In genomic region chr1:148522561-148523204, GRCh38 we compare ENCODE assay signal across 8 cellular contexts. TPM values are rescaled to one million over a fixed set of nuclear protein-coding genes. Genes with fewer than 3 reads are reported as not detected.
A peak's percentile ranks its signal among the peaks of the same experiment; 100 is the strongest.
DNase-seq lines count a peak whose midpoint lies in the region; ATAC-seq, FAIRE-seq and TF ChIP-seq lines count a peak whose summit lies in the region.
"Not testable (repeated sequence)": the region's sequence is repeated elsewhere in the genome, so short reads cannot be mapped to it uniquely, and the experiment has no call there.

No MANE protein-coding gene starts in this region.

- peak overlapping the region; percentile 95 for H3K27ac Mint-ChIP-seq in activated B cell treated with CpG ODN at 0.5 μM for 24 hours

- not testable (repeated sequence) for FAIRE-seq in A549 (lab: Jason Lieb, UNC); small intestine (lab: Jason Lieb, UNC)

- H3K4me1 Mint-ChIP-seq in activated B cell treated with CpG ODN at 0.5 μM for 24 hours: not testable (repeated sequence)

- H3K36me3 Mint-ChIP-seq in activated B cell treated with CpG ODN at 0.5 μM for 24 hours (ENCODE audit: low read depth): not testable (repeated sequence)

- H3K27me3 ChIP-seq in small intestine (ENCODE audit: control insufficient read depth in 2 of 2, insufficient read depth in 2 of 2, low read length in 2 of 2): not testable (repeated sequence)

- peak overlapping the region; percentile 87 for H3K4me3 Mint-ChIP-seq in activated B cell treated with CpG ODN at 0.5 μM for 24 hours

- POLR2A ChIA-PET in A549 (lab: Yijun Ruan, JAX) (interaction anchor here (0.6 to 1.7 kb wide), 4 partner anchors 134 to 259 kb away, joined by 3 to 17 read pairs (median 4); no protein-coding TSS in a partner anchor), activated B cell treated with CpG ODN at 0.5 μM for 24 hours (lab: Charles Lee) (interaction anchor here (0.6 to 2.0 kb wide), 17 partner anchors 64 to 1815 kb away, joined by 3 to 90 read pairs (median 4); no protein-coding TSS in a partner anchor)

- peak overlapping the region; percentile 36 for H3K4me3 ChIP-seq in A549
- H3K4me3 ChIP-seq in cardiac fibroblast (replicated peaks in 1 of 2; ENCODE audit: low read depth in 2 of 2, low read length in 2 of 2): peak overlapping the region; percentile 30 to 44
- peak overlapping the region in 1 of 2 donors; percentile 46 for H3K4me3 ChIP-seq in small intestine (ENCODE audit: low read depth in 1 of 2, low read length in 2 of 2)

- TF ChIP-seq EP300 in A549 (IDR thresholded peaks at IDR 0.05): not testable (repeated sequence)

- DNase-seq in A549 (ENCODE audit: low read depth in 1 of 2, low spot score in 1 of 2) (peak; percentile 78 to 99), NCI-H2227 treated with DMSO at 0.1 percent for 48 hours (lab: John Stamatoyannopoulos, UW) (peak; percentile 0), activated B cell treated with CpG ODN at 0.5 μM for 24 hours (peak; percentile 80), cardiac fibroblast (ENCODE audit: low read depth in 2 of 2) (peak; percentile 98 to 99), islet precursor cell (peak; percentile 99), small intestine (peak; percentile 98)

- H3K4me2 ChIP-seq in A549: peak overlapping the region; percentile 62

- CTCF ChIA-PET in A549 (lab: Yijun Ruan, JAX): interaction anchor here (0.6 kb wide), 1 partner anchor 149 kb away, joined by 5 read pairs; no protein-coding TSS in a partner anchor
- CTCF ChIA-PET in activated B cell treated with CpG ODN at 0.5 μM for 24 hours (lab: Charles Lee): not testable (repeated sequence)

- peak in 1 of 2 experiments; percentile 18; a peak in 2 of 5 replicates for TF ChIP-seq RAD21 in A549 (conservative IDR thresholded peaks at IDR 0.05 in 1 of 2, IDR thresholded peaks at IDR 0.05 in 1 of 2)

- TF ChIP-seq CTCF in A549 (IDR thresholded peaks at IDR 0.05); activated B cell treated with CpG ODN at 0.5 μM for 24 hours (IDR thresholded peaks at IDR 0.05); cardiac fibroblast (IDR thresholded peaks at IDR 0.05; ENCODE audit: low read depth, low read length): not testable (repeated sequence)

- WGBS in A549 (ENCODE audit: missing lambda C conversion rate): under 1% methylated on average over 28 of the region's 30 CpGs
- WGBS in small intestine, 3 donors: 0 to 1% (median 0%) methylated on average over 25 to 30 of the region's 30 CpGs

- intact Hi-C loops in activated B cell treated with CpG ODN at 0.5 μM for 24 hours (cut with micrococcal nuclease): not testable (repeated sequence)

- H3K9me3 Mint-ChIP-seq in activated B cell treated with CpG ODN at 0.5 μM for 24 hours: not testable (repeated sequence)

- TF ChIP-seq POLR2A in A549 (IDR thresholded peaks at IDR 0.05; ENCODE audit: low read length): peak; percentile 97

- not testable (repeated sequence) for H3K9me3 ChIP-seq in A549; small intestine (ENCODE audit: control insufficient read depth, low read depth)

- not testable (repeated sequence) for H3K4me1 ChIP-seq in A549; small intestine (ENCODE audit: control insufficient read depth in 2 of 2, insufficient read depth in 1 of 2, low read depth in 1 of 2, low read length in 1 of 2)

- peak; percentile 93 to 96 for ATAC-seq in A549
- peak; percentile 80 for ATAC-seq in GM18870 (IDR thresholded peaks at IDR 0.05; ENCODE audit: unreplicated experiment)
- peak; percentile 83 for ATAC-seq in HG03064 (IDR thresholded peaks at IDR 0.05; ENCODE audit: low read depth, unreplicated experiment)
- peak; percentile 77 for ATAC-seq in activated B cell treated with CpG ODN at 0.5 μM for 24 hours (ENCODE audit: low read depth)

- not testable (repeated sequence) for H3K36me3 ChIP-seq in small intestine (ENCODE audit: control insufficient read depth in 2 of 2, insufficient read depth in 2 of 2, low read length in 2 of 2)

- not testable (repeated sequence) for H3K27me3 Mint-ChIP-seq in activated B cell treated with CpG ODN at 0.5 μM for 24 hours

- H3K27ac ChIP-seq in A549 (peak overlapping the region; percentile 71 to 89; a peak in 5 of 6 replicates), small intestine (ENCODE audit: low read depth in 1 of 2, low read length in 1 of 2) (peak overlapping the region in 1 of 2 donors; percentile 87)

TF ChIP-seq in A549, 52 proteins besides CTCF, POLR2A, EP300 and RAD21 (continues in another document):
- TF ChIP-seq ZSCAN20 (CRISPR knock-in tag; IDR thresholded peaks at IDR 0.05) (peak; percentile 73; the same call in 1 of the 2 replicates), TP53 (CRISPR knock-in tag; IDR thresholded peaks at IDR 0.05) (peak; percentile 99), HOXB5 (CRISPR knock-in tag; IDR thresholded peaks at IDR 0.05) (peak; percentile 90), EHF (CRISPR knock-in tag; IDR thresholded peaks at IDR 0.05) (peak; percentile 74; the same call in 1 of the 2 replicates), MAZ (IDR thresholded peaks at IDR 0.05; ENCODE audit: borderline replicate concordance, low read depth, low read length) (peak; percentile 94; the same call in 1 of the 2 replicates), ESRRA (IDR thresholded peaks at IDR 0.05; ENCODE audit: borderline replicate concordance, low read length) (peak; percentile 51; the same call in 1 of the 2 replicates), HMGXB4 (CRISPR knock-in tag; IDR thresholded peaks at IDR 0.05; ENCODE audit: borderline replicate concordance) (peak; percentile 95), MAX (IDR thresholded peaks at IDR 0.05) (peak; percentile 69), FOSB (CRISPR knock-in tag; IDR thresholded peaks at IDR 0.05) (peak; percentile 100), PBX3 (IDR thresholded peaks at IDR 0.05) (peak; percentile 97), MAFK (IDR thresholded peaks at IDR 0.05; ENCODE audit: partially characterized antibody) (peak; percentile 99), RARB (CRISPR knock-in tag; IDR thresholded peaks at IDR 0.05) (peak; percentile 100), E2F6 (IDR thresholded peaks at IDR 0.05; ENCODE audit: borderline replicate concordance, low read depth) (peak; percentile 52; the same call in 1 of the 2 replicates), HOXA7 (CRISPR knock-in tag; IDR thresholded peaks at IDR 0.05) (peak; percentile 100), CEBPB (IDR thresholded peaks at IDR 0.05) (peak in 1 of 2 experiments; percentile 69; a peak in 1 of 4 replicates), BCL3 (IDR thresholded peaks at IDR 0.05) (peak; percentile 100), TFCP2L1 (CRISPR knock-in tag; IDR thresholded peaks at IDR 0.05) (peak; percentile 100), GATA3 (IDR thresholded peaks at IDR 0.05; ENCODE audit: borderline replicate concordance) (peak; percentile 88), CHD2 (IDR thresholded peaks at IDR 0.05; ENCODE audit: low read length, partially characterized antibody) (peak; percentile 61), JUN (IDR thresholded peaks at IDR 0.05) (peak; percentile 100)

RNA-seq across cellular contexts. Expression of gene PPIAL4G, which starts 39.6 kb away (rescaled TPM):
- not detected in 2 replicates for polyA plus RNA-seq in A549 (2011; rRNA removed)
- polyA plus RNA-seq in A549 (2012; cell fraction: cytosol; rRNA removed): not detected in 2 replicates
- polyA plus RNA-seq in A549 (2012; cell fraction: nucleus; rRNA removed): not detected in 2 replicates
- not detected in 3 replicates for polyA plus RNA-seq in A549 (2017; fragmentation: RNase III; extraction: RNeasy Plus Mini Kit Qiagen cat#74134 plus additional on column Dnase treatment)
- polyA minus RNA-seq in A549 (2011; rRNA and poly(A)+ RNA removed): not detected in 2 replicates
- total RNA-seq in activated B cell treated with CpG ODN at 0.5 μM for 24 hours: 0.42 and 0.62 TPM in 2 replicates
- polyA plus RNA-seq in small intestine: under 1 TPM in 1 of 3 donors, not detected in 2; 0.01 TPM

Comparison
In these comparisons a context has a peak if more than half of its experiments do, and no peak if none do; other contexts are left out.
1. DNase-seq: peak in every context shown above with its lines; median percentile 99 in islet precursor cell; 98 in cardiac fibroblast; 98 in small intestine; 88 in A549; 80 in activated B cell treated with CpG ODN at 0.5 μM for 24 hours; 0 in NCI-H2227 treated with DMSO at 0.1 percent for 48 hours.